ENCODE assay signal across 1 cellular context in the genomic region with DNA sequence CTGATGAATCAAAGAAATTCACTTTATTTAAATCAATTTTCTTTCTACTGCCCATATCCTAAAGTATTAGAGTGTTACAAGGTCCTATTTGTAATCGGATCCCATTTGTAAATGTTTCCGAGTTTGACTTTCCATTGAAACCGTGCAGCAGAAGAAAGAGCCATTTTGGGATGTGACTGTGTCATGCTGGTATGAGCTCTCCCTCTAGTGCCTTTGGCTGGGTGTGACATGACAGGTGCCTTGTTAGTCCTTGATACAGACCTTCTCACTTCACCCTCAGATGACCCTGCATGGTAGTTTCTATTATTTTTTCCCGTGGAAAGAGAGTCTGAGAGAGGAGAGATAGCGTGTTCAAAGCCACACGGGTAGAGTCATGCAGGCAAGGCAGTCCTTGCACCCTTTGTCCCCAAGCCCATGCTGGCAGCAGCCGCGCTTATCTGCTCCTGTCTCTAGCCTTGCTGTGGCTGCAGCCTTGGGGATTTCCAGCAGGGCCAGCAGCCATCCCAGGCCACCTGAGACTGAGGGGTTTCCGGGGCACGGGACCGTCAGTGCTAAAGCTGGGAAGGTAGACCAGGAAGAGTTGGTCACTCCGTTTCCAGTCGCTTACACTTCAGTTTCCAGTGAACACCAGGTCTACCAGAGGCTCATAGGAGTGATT.
TF ChIP-seq lines count a peak whose summit lies in the region.

No MANE protein-coding gene starts in this region.

TF ChIP-seq in liver, 16 proteins besides CTCF, POLR2A, EP300 and RAD21 (continued from another document):
- no peak for TF ChIP-seq NR2F2 (IDR thresholded peaks at IDR 0.05)
